In genomic region chr21:42853621-42854020, GRCh38 we compare ENCODE assay signal across 20 cellular contexts.
"Had no signal": no experiment of that assay in that cellular context is flagged by ENCODE, and none has a peak within 500 bp of the region (broad histone marks: within the 10 kb centered on the region; RNA-seq: fewer than 3 reads in every experiment).

No MANE protein-coding gene starts in this region.

- H3K4me3 ChIP-seq: coronary artery, dorsolateral prefrontal cortex, esophagus muscularis mucosa, gastroesophageal sphincter, heart left ventricle, hepatocyte, left lung, lower lobe of right lung, mucosa of descending colon had no signal

- H3K79me2 ChIP-seq: hepatocyte had no signal

- ATAC-seq: foreskin keratinocyte, gastroesophageal sphincter, heart left ventricle, left cardiac atrium, left lung, left ventricle myocardium superior, lower lobe of right lung, mucosa of descending colon had no signal

- H3K4me1 ChIP-seq: esophagus muscularis mucosa, foreskin keratinocyte, gastroesophageal sphincter, heart left ventricle, left lung had no signal

- H3K9me3 ChIP-seq: esophagus muscularis mucosa, gastroesophageal sphincter, heart left ventricle, left lung, lower lobe of right lung, mucosa of descending colon had no signal

- H3K4me2 ChIP-seq: hepatocyte had no signal

- H3K27ac ChIP-seq: coronary artery, dorsolateral prefrontal cortex, esophagus muscularis mucosa, foreskin keratinocyte, gastroesophageal sphincter, heart left ventricle, hepatocyte, left lung, lower lobe of right lung had no signal

- H3K27me3 ChIP-seq: dorsolateral prefrontal cortex, esophagus muscularis mucosa, foreskin keratinocyte, gastroesophageal sphincter, heart left ventricle, hepatocyte, left lung had no signal

- H2AFZ ChIP-seq: hepatocyte had no signal

- DNase-seq: dermis blood vessel endothelial cell; dorsolateral prefrontal cortex; effector CD4-positive, alpha-beta T cell; effector memory CD4-positive, alpha-beta T cell; foreskin keratinocyte; heart left ventricle; hypothalamus; immature natural killer cell; islet precursor cell; kidney; left cardiac atrium; left ventricle myocardium superior; lower lobe of right lung; mesenchymal stem cell; mucosa of descending colon had no signal
